Comparison of ENCODE assay signal across 8 cellular contexts in genomic region chr2:176473177-176473576, GRCh38.
DNase-seq lines count a peak whose midpoint lies in the region; ATAC-seq and TF ChIP-seq lines count a peak whose summit lies in the region.

No MANE protein-coding gene starts in this region.

- H3K27me3 ChIP-seq in BLaER1 (no peaks in the 10 kb centered on the region), psoas muscle (ENCODE audit: insufficient read depth in 3 of 3, low read length in 2 of 3) (no peaks in the 10 kb centered on the region)

- H3K4me1 ChIP-seq in BLaER1 (peaks cover 27% of the 10 kb centered on the region), psoas muscle (no peaks in the 10 kb centered on the region)

- H3K4me2 ChIP-seq in BLaER1: peak overlapping the region; percentile 53

- H4K20me1 ChIP-seq in BLaER1: no peaks in the 10 kb centered on the region

- ATAC-seq in GM21447 (IDR thresholded peaks at IDR 0.05; ENCODE audit: unreplicated experiment) (peak; percentile 69), psoas muscle (peak in 3 of 4 donors; percentile 44 to 67 (median 66)), HG03139 (IDR thresholded peaks at IDR 0.05; ENCODE audit: unreplicated experiment) (no peak)

- 26 to 35% (median 28%) methylated on average over 4 of the region's 4 CpGs for WGBS in psoas muscle, 3 donors

- H3K4me3 ChIP-seq in BLaER1: no peak overlapping the region
- H3K4me3 ChIP-seq in coronary artery: peak overlapping the region; percentile 7
- peak overlapping the region; percentile 48 for H3K4me3 ChIP-seq in psoas muscle

- H3K36me3 ChIP-seq in BLaER1: no peaks in the 10 kb centered on the region
- no peaks in the 10 kb centered on the region for H3K36me3 ChIP-seq in psoas muscle (ENCODE audit: insufficient read depth in 1 of 2, low read depth in 1 of 2)

- H3K27ac ChIP-seq in BLaER1 (peak overlapping the region; percentile 33; the same call in 1 of the 2 replicates), coronary artery (no peak overlapping the region), psoas muscle (no peak overlapping the region)

- TF ChIP-seq CTCF in coronary artery (IDR thresholded peaks at IDR 0.05) (no peak), psoas muscle (IDR thresholded peaks at IDR 0.05) (no peak)

- H3K9ac ChIP-seq in BLaER1: no peak overlapping the region

- DNase-seq in NCI-H2107 treated with DMSO at 0.1 percent for 48 hours (lab: John Stamatoyannopoulos, UW; ENCODE audit: unreplicated experiment) (peak; percentile 79), coronary artery (ENCODE audit: low spot score) (no peak), psoas muscle (peak in 1 of 2 donors; percentile 26), pons (ENCODE audit: low spot score) (no peak)
- no peak for DNase-seq in activated effector memory CD4-positive, alpha-beta T cell treated with Interleukin-2 at 50 U/mL for 16 hours

- intact Hi-C loops in psoas muscle (cut with DNase I): no loop called here

- H3K9me3 ChIP-seq in BLaER1 (no peaks in the 10 kb centered on the region), psoas muscle (no peaks in the 10 kb centered on the region)
